In genomic region chr10:22648547-22648961, GRCh38 we compare ENCODE assay signal across 9 cellular contexts.
A peak's percentile ranks its signal among the peaks of the same experiment; 100 is the strongest.
DNase-seq lines count a peak whose midpoint lies in the region; FAIRE-seq and TF ChIP-seq lines count a peak whose summit lies in the region.
"Had no signal": no experiment of that assay in that cellular context is flagged by ENCODE, and none has a peak within 500 bp of the region (broad histone marks: within the 10 kb centered on the region; RNA-seq: fewer than 3 reads in every experiment).

No MANE protein-coding gene starts in this region.

- no peak for TF ChIP-seq CTCF in fibroblast of pulmonary artery (IDR thresholded peaks at IDR 0.05; ENCODE audit: low read length, missing control alignments)

- in situ Hi-C loops in ACHN (cut with HindIII; ENCODE audit: low pct_ligation_motif_present, low pct_unique_long_range_greater_than_20kb, low sequenced_read_pairs): no loop called here

- peak overlapping the region; percentile 8 for H3K4me3 ChIP-seq in fibroblast of pulmonary artery (replicated peaks; ENCODE audit: low read depth, low read length)

- DNase-seq in ACHN (peak; percentile 95), GM19239 (ENCODE audit: insufficient read length, low spot score) (no peak), NCI-H226 (peak; percentile 34), fibroblast of pulmonary artery (ENCODE audit: low read depth) (peak; percentile 31), NOMO-1 treated with dmso at 0.1 percent for 144 hours (lab: John Stamatoyannopoulos, UW; ENCODE audit: unreplicated experiment) (no peak), NCI-H82 (lab: John Stamatoyannopoulos, UW) (no peak), GM19240 (ENCODE audit: insufficient read length, low spot score) (no peak), NCI-H1436 treated with DMSO at 0.1 percent for 48 hours (lab: John Stamatoyannopoulos, UW) (no peak)

- FAIRE-seq in GM19239 (lab: Jason Lieb, UNC): peak; percentile 93
- FAIRE-seq: islet of Langerhans had no signal

Comparison
In these comparisons a context has a peak if more than half of its experiments do, and no peak if none do; other contexts are left out.
1. DNase-seq: peak in ACHN (single experiment), NCI-H226 (single experiment) and fibroblast of pulmonary artery (single experiment); none in GM19239 (single experiment), NOMO-1 treated with dmso at 0.1 percent for 144 hours (single experiment), NCI-H82 (single experiment), GM19240 (single experiment) and NCI-H1436 treated with DMSO at 0.1 percent for 48 hours (single experiment).